ENCODE assay signal across 9 cellular contexts in the genomic region with DNA sequence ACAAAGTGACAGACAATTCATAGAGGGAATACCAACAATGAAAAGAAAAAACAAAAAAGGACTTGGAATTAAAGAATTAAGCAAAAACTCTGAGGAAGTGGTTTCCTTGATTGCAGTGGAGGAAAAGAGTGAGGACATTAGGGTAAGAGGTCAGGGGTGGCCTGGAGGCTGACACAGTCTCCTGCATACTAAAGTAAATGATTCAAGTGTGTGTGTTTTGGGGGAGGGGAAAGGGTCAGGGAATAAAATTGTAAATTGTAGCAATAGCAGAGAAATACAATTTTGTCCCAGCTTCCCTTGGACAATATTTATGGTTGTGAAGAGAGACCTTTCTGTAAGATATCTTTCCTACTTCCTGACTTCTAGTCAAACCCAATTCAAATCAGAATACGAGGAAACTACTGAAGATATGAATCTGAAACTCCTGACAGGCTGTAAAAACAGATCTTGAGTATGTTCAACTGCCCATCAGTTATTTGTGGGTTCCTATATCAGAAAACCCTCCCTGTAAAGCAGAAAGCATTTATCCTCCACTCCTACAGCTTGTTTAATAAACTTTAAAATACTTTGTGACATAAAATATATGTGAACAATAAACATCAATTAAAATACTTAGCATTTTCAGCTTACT.
A peak's percentile ranks its signal among the peaks of the same experiment; 100 is the strongest.
DNase-seq lines count a peak whose midpoint lies in the region; ATAC-seq, FAIRE-seq and TF ChIP-seq lines count a peak whose summit lies in the region.
"Had no signal": no experiment of that assay in that cellular context is flagged by ENCODE, and none has a peak within 500 bp of the region (broad histone marks: within the 10 kb centered on the region; RNA-seq: fewer than 3 reads in every experiment).

No MANE protein-coding gene starts in this region.

- peaks cover 33% of the 10 kb centered on the region for H3K4me1 ChIP-seq in KMS-11 (ENCODE audit: low read depth, poor library complexity, severe bottlenecking)
- peaks cover 3% of the 10 kb centered on the region for H3K4me1 ChIP-seq in fibroblast of lung (ENCODE audit: control insufficient read depth, extremely low read depth, insufficient read depth, low read length)
- H3K4me1 ChIP-seq in smooth muscle cell (ENCODE audit: low read depth), result no peaks in the 10 kb centered on the region
- H3K4me1 ChIP-seq: vagina had no signal

- no peak for TF ChIP-seq CTCF in KMS-11 (conservative IDR thresholded peaks at IDR 0.05; ENCODE audit: low read depth, low read length)
- no peak for TF ChIP-seq CTCF in fibroblast of lung (conservative IDR thresholded peaks at IDR 0.05 in 1 of 2, IDR thresholded peaks at IDR 0.05 in 1 of 2; ENCODE audit: low read depth in 1 of 2, low read length in 2 of 2)
- no peak for TF ChIP-seq CTCF in smooth muscle cell (IDR thresholded peaks at IDR 0.05; ENCODE audit: borderline replicate concordance, insufficient read depth, poor library complexity, severe bottlenecking)
- TF ChIP-seq CTCF in D721Med (IDR thresholded peaks at IDR 0.05; ENCODE audit: insufficient read depth, missing control alignments), result no peak

- H3K79me2 ChIP-seq in KMS-11 (ENCODE audit: insufficient read depth, low read depth), result no peaks in the 10 kb centered on the region
- H3K79me2 ChIP-seq in fibroblast of lung (ENCODE audit: control insufficient read depth, insufficient read depth, low read length), result no peaks in the 10 kb centered on the region
- no peaks in the 10 kb centered on the region for H3K79me2 ChIP-seq in smooth muscle cell (ENCODE audit: low read depth)

- H3K9ac ChIP-seq in KMS-11 (no peak overlapping the region), fibroblast of lung (ENCODE audit: insufficient read depth, low read length) (no peak overlapping the region), smooth muscle cell (ENCODE audit: low read depth) (no peak overlapping the region)

- H3K27ac ChIP-seq in KMS-11 (peak overlapping the region; percentile 38), fibroblast of lung (ENCODE audit: insufficient read depth, low read length) (no peak overlapping the region), smooth muscle cell (ENCODE audit: low read depth) (no peak overlapping the region)
- H3K27ac ChIP-seq: vagina had no signal

- peak overlapping the region; percentile 41; the same call in 1 of the 2 replicates for H3K4me2 ChIP-seq in KMS-11
- H3K4me2 ChIP-seq in fibroblast of lung (ENCODE audit: extremely low read depth, insufficient read depth, low read length), result peak overlapping the region; percentile 40
- H3K4me2 ChIP-seq in smooth muscle cell, result no peak overlapping the region

- DNase-seq in Right ventricle myocardium superior (peak; percentile 20), Right ventricle myocardium inferior (ENCODE audit: missing footprints) (no peak), fibroblast of lung (ENCODE audit: low read depth in 2 of 2) (peak in 1 of 2 donors; percentile 63), smooth muscle cell (lab: John Stamatoyannopoulos, UW; ENCODE audit: unreplicated experiment) (no peak), NCI-H1694 treated with DMSO at 0.1 percent for 48 hours (lab: John Stamatoyannopoulos, UW) (no peak), D721Med (ENCODE audit: insufficient read length, low spot score) (no peak)
- DNase-seq in activated CD4-positive, alpha-beta T cell treated with anti-CD3 and anti-CD28 coated beads for 1 hour, result no peak

- WGBS in smooth muscle cell (ENCODE audit: low lambda C conversion rate), result 33% methylated on average over 1 of the region's 1 CpG

- FAIRE-seq in D721Med (lab: Jason Lieb, UNC), result no peak

- H3K9me3 ChIP-seq in fibroblast of lung (ENCODE audit: control insufficient read depth, insufficient read depth, low read depth, low read length) (no peaks in the 10 kb centered on the region), smooth muscle cell (replicated peaks; ENCODE audit: low read depth) (no peaks in the 10 kb centered on the region)
- H3K9me3 ChIP-seq: vagina had no signal

- no peaks in the 10 kb centered on the region for H3F3A ChIP-seq in smooth muscle cell (ENCODE audit: low read depth)

- H4K20me1 ChIP-seq in KMS-11 (ENCODE audit: insufficient read depth) (no peaks in the 10 kb centered on the region), fibroblast of lung (ENCODE audit: control insufficient read depth, extremely low read depth, insufficient read depth, low read length) (no peaks in the 10 kb centered on the region), smooth muscle cell (ENCODE audit: low read depth) (no peaks in the 10 kb centered on the region)

- H3K4me3 ChIP-seq in KMS-11 (IDR thresholded peaks at IDR 0.05; ENCODE audit: insufficient read depth, low read depth, low read length) (no peak overlapping the region), fibroblast of lung (replicated peaks in 1 of 4; ENCODE audit: control extremely low read depth in 1 of 4, insufficient read depth in 1 of 4, low read depth in 3 of 4, low read length in 4 of 4) (no peak overlapping the region), smooth muscle cell (no peak overlapping the region)
- H3K4me3 ChIP-seq: vagina had no signal

- H3K27me3 ChIP-seq in KMS-11 (ENCODE audit: insufficient read depth, low read depth) (no peaks in the 10 kb centered on the region), fibroblast of lung (ENCODE audit: control insufficient read depth, insufficient read depth, low read length) (no peaks in the 10 kb centered on the region), smooth muscle cell (ENCODE audit: low read depth) (no peaks in the 10 kb centered on the region)
- H3K27me3 ChIP-seq: vagina had no signal

- no peaks in the 10 kb centered on the region for H3K36me3 ChIP-seq in KMS-11 (ENCODE audit: insufficient read depth)
- H3K36me3 ChIP-seq in fibroblast of lung (ENCODE audit: control insufficient read depth, insufficient read depth, low read length), result no peaks in the 10 kb centered on the region
- no peaks in the 10 kb centered on the region for H3K36me3 ChIP-seq in smooth muscle cell (ENCODE audit: low read depth)
- H3K36me3 ChIP-seq: vagina had no signal

- peak overlapping the region; percentile 54 for H2AFZ ChIP-seq in KMS-11 (ENCODE audit: low read depth)
- H2AFZ ChIP-seq in fibroblast of lung (ENCODE audit: low read length), result no peak overlapping the region
- peak overlapping the region; percentile 46 for H2AFZ ChIP-seq in smooth muscle cell (ENCODE audit: low read depth)

- ATAC-seq in Right ventricle myocardium superior (ENCODE audit: poor library complexity) (no peak), Right ventricle myocardium inferior (no peak)

- intact Hi-C loops in Right ventricle myocardium superior (cut with DNase I) (no loop called here), Right ventricle myocardium inferior (cut with DNase I) (no loop called here)
